In genomic region chr9:136689108-136689460, GRCh38 we compare ENCODE assay signal across 19 cellular contexts. TPM values are rescaled to one million over a fixed set of nuclear protein-coding genes. Genes with fewer than 3 reads are reported as not detected.
DNase-seq lines count a peak whose midpoint lies in the region; ATAC-seq and TF ChIP-seq lines count a peak whose summit lies in the region.
"Had no signal": no experiment of that assay in that cellular context is flagged by ENCODE, and none has a peak within 500 bp of the region (broad histone marks: within the 10 kb centered on the region; RNA-seq: fewer than 3 reads in every experiment).

No MANE protein-coding gene starts in this region.

- TF ChIP-seq CTCF in natural killer cell (IDR thresholded peaks at IDR 0.05) (no peak), neural crest cell (conservative IDR thresholded peaks at IDR 0.05) (no peak), A673 (conservative IDR thresholded peaks at IDR 0.05; ENCODE audit: low read depth, low read length) (no peak)

- H3K27ac Mint-ChIP-seq in natural killer cell treated with Interleukin-12 subunit alpha and Interleukin-12 subunit beta and Interleukin-15 and Interleukin-18, amount 100 ng/mL, for 72 hours = no peak overlapping the region
- H3K27ac Mint-ChIP-seq in natural killer cell = peak overlapping the region in 1 of 2 donors; percentile 11
- H3K27ac Mint-ChIP-seq in central memory CD8-positive, alpha-beta T cell (ENCODE audit: low read depth) = no peak overlapping the region
- peak overlapping the region; percentile 43 for H3K27ac Mint-ChIP-seq in neural crest cell (ENCODE audit: unreplicated experiment)

- no peaks in the 10 kb centered on the region for H3K9me3 ChIP-seq in A673 (ENCODE audit: low read depth, low read length, poor library complexity, severe bottlenecking)

- BruUV-seq in A673 (replicated peaks; lab: Mats Ljungman, UMichigan) = no TSS peak

- H3K9me3 Mint-ChIP-seq in natural killer cell treated with Interleukin-12 subunit alpha and Interleukin-12 subunit beta and Interleukin-15 and Interleukin-18, amount 100 ng/mL, for 72 hours = no peaks in the 10 kb centered on the region
- H3K9me3 Mint-ChIP-seq in natural killer cell (no peaks in the 10 kb centered on the region), neural crest cell (no peaks in the 10 kb centered on the region)
- no peaks in the 10 kb centered on the region for H3K9me3 Mint-ChIP-seq in central memory CD8-positive, alpha-beta T cell

- POLR2A ChIA-PET in A673 (lab: Charles Lee; ENCODE audit: low non-redundant PET) = no interaction called here

- no peaks in the 10 kb centered on the region for H3K36me3 Mint-ChIP-seq in natural killer cell treated with Interleukin-12 subunit alpha and Interleukin-12 subunit beta and Interleukin-15 and Interleukin-18, amount 100 ng/mL, for 72 hours
- no peaks in the 10 kb centered on the region for H3K36me3 Mint-ChIP-seq in natural killer cell
- H3K36me3 Mint-ChIP-seq in central memory CD8-positive, alpha-beta T cell (ENCODE audit: insufficient read depth) = no peaks in the 10 kb centered on the region
- no peaks in the 10 kb centered on the region for H3K36me3 Mint-ChIP-seq in neural crest cell (ENCODE audit: low read depth)

- peak overlapping the region; percentile 34 for H3K4me3 Mint-ChIP-seq in natural killer cell treated with Interleukin-12 subunit alpha and Interleukin-12 subunit beta and Interleukin-15 and Interleukin-18, amount 100 ng/mL, for 72 hours
- H3K4me3 Mint-ChIP-seq in natural killer cell (no peak overlapping the region), neural crest cell (peak overlapping the region; percentile 62)
- H3K4me3 Mint-ChIP-seq in central memory CD8-positive, alpha-beta T cell = peak overlapping the region; percentile 35

- no peak overlapping the region for H3K27ac ChIP-seq in A673 (ENCODE audit: low read depth, low read length, poor library complexity, severe bottlenecking)

- no peak for ATAC-seq in natural killer cell treated with Interleukin-12 subunit alpha and Interleukin-12 subunit beta and Interleukin-15 and Interleukin-18, amount 100 ng/mL, for 72 hours
- ATAC-seq in natural killer cell (no peak), SK-N-SH treated with all-trans-retinoic acid at 6 μM for 48 hours (no peak), HG03280 (IDR thresholded peaks at IDR 0.05; ENCODE audit: unreplicated experiment) (no peak)
- no peak for ATAC-seq in central memory CD8-positive, alpha-beta T cell (replicated peaks; ENCODE audit: extremely low read depth, poor library complexity, severe bottlenecking)
- ATAC-seq: esophagus mucosa had no signal

- no peak overlapping the region for H3K4me3 ChIP-seq in A673 (ENCODE audit: low read depth, low read length, poor library complexity, severe bottlenecking)
- H3K4me3 ChIP-seq: lung had no signal

- H3K27me3 ChIP-seq in A673 (replicated peaks; ENCODE audit: insufficient read depth, low read depth, low read length, poor library complexity) = no peaks in the 10 kb centered on the region

- H3K4me1 ChIP-seq in A673 (ENCODE audit: insufficient read depth, low read length, poor library complexity, severe bottlenecking) = peaks cover 6% of the 10 kb centered on the region

- no peak for DNase-seq in natural killer cell treated with Interleukin-12 subunit alpha and Interleukin-12 subunit beta and Interleukin-15 and Interleukin-18, amount 100 ng/mL, for 72 hours (ENCODE audit: low spot score)
- DNase-seq in natural killer cell (no peak), neural crest cell (ENCODE audit: low read depth, low spot score) (no peak), posterior cingulate gyrus (no peak), A673 (ENCODE audit: low spot score) (no peak)
- DNase-seq in central memory CD8-positive, alpha-beta T cell (ENCODE audit: low spot score in 2 of 2) = no peak
- DNase-seq: activated CD4-positive, alpha-beta T cell treated with anti-CD3 and anti-CD28 coated beads for 48 hours; activated effector memory CD4-positive, alpha-beta T cell treated with anti-CD3 and anti-CD28 coated beads, Interleukin-2, amount 50 U/mL, for 16 hours; Calu3; NCI-H2029 treated with DMSO at 0.1 percent for 48 hours; NCI-H446 treated with DMSO at 0.1 percent for 48 hours; RPMI8226; substantia nigra; SW 1271 had no signal

- intact Hi-C loops in natural killer cell (cut with micrococcal nuclease) (no loop called here), posterior cingulate gyrus (cut with DNase I) (no loop called here), A673 (cut with micrococcal nuclease; ENCODE audit: unreplicated experiment) (no loop called here)

- no peaks in the 10 kb centered on the region for H3K36me3 ChIP-seq in A673 (ENCODE audit: insufficient read depth, low read length, poor library complexity, severe bottlenecking)

- CTCF ChIA-PET in A673 (lab: Charles Lee) = no interaction called here

- H3K4me1 Mint-ChIP-seq in natural killer cell treated with Interleukin-12 subunit alpha and Interleukin-12 subunit beta and Interleukin-15 and Interleukin-18, amount 100 ng/mL, for 72 hours (ENCODE audit: low read depth in 2 of 2) = peaks cover 0 to 3% of the 10 kb centered on the region in 2 donors
- H3K4me1 Mint-ChIP-seq in natural killer cell = peaks cover 7 to 9% of the 10 kb centered on the region in 2 donors
- no peaks in the 10 kb centered on the region for H3K4me1 Mint-ChIP-seq in central memory CD8-positive, alpha-beta T cell
- H3K4me1 Mint-ChIP-seq in neural crest cell = peaks cover 7% of the 10 kb centered on the region

- no peaks in the 10 kb centered on the region for H3K27me3 Mint-ChIP-seq in natural killer cell treated with Interleukin-12 subunit alpha and Interleukin-12 subunit beta and Interleukin-15 and Interleukin-18, amount 100 ng/mL, for 72 hours
- H3K27me3 Mint-ChIP-seq in natural killer cell (ENCODE audit: low read depth in 2 of 2) (no peaks in the 10 kb centered on the region), neural crest cell (ENCODE audit: low read depth) (peaks cover 26% of the 10 kb centered on the region)
- peaks cover 9% of the 10 kb centered on the region for H3K27me3 Mint-ChIP-seq in central memory CD8-positive, alpha-beta T cell

TF ChIP-seq in SK-N-SH treated with all-trans-retinoic acid at 6 μM for 48 hours, 23 proteins besides CTCF, POLR2A, EP300 and RAD21:
- TF ChIP-seq CSRNP3 (CRISPR knock-in tag; IDR thresholded peaks at IDR 0.05) (no peak), ARNTL (CRISPR knock-in tag; IDR thresholded peaks at IDR 0.05; ENCODE audit: borderline replicate concordance, low read depth) (no peak), BACH2 (CRISPR knock-in tag; IDR thresholded peaks at IDR 0.05; ENCODE audit: borderline replicate concordance) (no peak), TCF4 (CRISPR knock-in tag; IDR thresholded peaks at IDR 0.05; ENCODE audit: borderline replicate concordance) (no peak)

RNA-seq across cellular contexts. Expression of gene AGPAT2, which starts 1.8 kb away (rescaled TPM):
- total RNA-seq in natural killer cell treated with Interleukin-12 subunit alpha and Interleukin-12 subunit beta and Interleukin-15 and Interleukin-18, amount 100 ng/mL, for 72 hours = 1 to 10 TPM; 6.1 to 8.9 TPM
- 10 to 100 TPM; 10.3 to 19.4 (median 12.0) TPM for total RNA-seq in natural killer cell
- 18.4 and 19.0 TPM in 2 replicates for total RNA-seq in neural crest cell
- total RNA-seq in A673 (2021) = 56.0 and 57.7 TPM in 2 replicates

RNA-seq across cellular contexts. Expression of gene DIPK1B, which starts 23.3 kb away (rescaled TPM):
- total RNA-seq in natural killer cell treated with Interleukin-12 subunit alpha and Interleukin-12 subunit beta and Interleukin-15 and Interleukin-18, amount 100 ng/mL, for 72 hours = not detected
- total RNA-seq in natural killer cell (under 1 TPM in 2 of 3 donors, not detected in 1; 0.31 to 0.39 TPM), neural crest cell (46.3 and 49.2 TPM in 2 replicates), A673 (2021) (26.4 and 35.3 TPM in 2 replicates)
- total RNA-seq: myocyte had no signal

RNA-seq across cellular contexts. Expression of gene EGFL7, which starts 26.4 kb away (rescaled TPM):
- total RNA-seq in natural killer cell treated with Interleukin-12 subunit alpha and Interleukin-12 subunit beta and Interleukin-15 and Interleukin-18, amount 100 ng/mL, for 72 hours = under 1 TPM; 0.36 to 0.52 TPM
- total RNA-seq in natural killer cell = under 1 TPM; 0.28 to 0.47 (median 0.29) TPM
- total RNA-seq in neural crest cell = 14.1 and 16.8 TPM in 2 replicates
- 79.5 and 98.5 TPM in 2 replicates for total RNA-seq in A673 (2021)

RNA-seq across cellular contexts. Expression of gene LCN10, which starts 53.7 kb away (rescaled TPM):
- under 1 TPM; 0.21 to 0.45 TPM for total RNA-seq in natural killer cell treated with Interleukin-12 subunit alpha and Interleukin-12 subunit beta and Interleukin-15 and Interleukin-18, amount 100 ng/mL, for 72 hours
- total RNA-seq in natural killer cell (not detected), neural crest cell (not detected in 2 replicates), A673 (2021) (0.15 and 0.35 TPM in 2 replicates)
- total RNA-seq: myocyte had no signal

RNA-seq across cellular contexts. Expression of gene LCN6, which starts 59.2 kb away (rescaled TPM):
- not detected for total RNA-seq in natural killer cell treated with Interleukin-12 subunit alpha and Interleukin-12 subunit beta and Interleukin-15 and Interleukin-18, amount 100 ng/mL, for 72 hours
- total RNA-seq in natural killer cell (not detected), neural crest cell (not detected in 2 replicates), A673 (2021) (not detected in 2 replicates)
- total RNA-seq: Calu3, myocyte had no signal

Comparison
In these comparisons a context has a peak if more than half of its experiments do, and no peak if none do; other contexts are left out.
1. RNA of gene DIPK1B, which starts 23.3 kb away (total RNA-seq): 46.3 to 49.2 TPM in neural crest cell and 26.4 to 35.3 TPM in A673; 0.31 to 0.39 TPM in natural killer cell and not detected in natural killer cell treated with Interleukin-12 subunit alpha and Interleukin-12 subunit beta and Interleukin-15 and Interleukin-18, amount 100 ng/mL, for 72 hours; every median in the first group is over 10 times any median in the second.